Comparison of ENCODE assay signal across 20 cellular contexts in genomic region chr20:36818185-36818584, GRCh38. TPM values are rescaled to one million over a fixed set of nuclear protein-coding genes. Genes with fewer than 3 reads are reported as not detected.
DNase-seq lines count a peak whose midpoint lies in the region; ATAC-seq and TF ChIP-seq lines count a peak whose summit lies in the region.
"Had no signal": no experiment of that assay in that cellular context is flagged by ENCODE, and none has a peak within 500 bp of the region (broad histone marks: within the 10 kb centered on the region; RNA-seq: fewer than 3 reads in every experiment).

No MANE protein-coding gene starts in this region.

- peak overlapping the region; percentile 37 for H3K27ac ChIP-seq in 22Rv1
- peak overlapping the region; percentile 47; the same call in 1 of the 2 replicates for H3K27ac ChIP-seq in VCaP
- H3K27ac ChIP-seq: BLaER1 treated with 17β-estradiol and CSF1 and Interleukin-3, amounts not matched to agents 10 nM and 100 nM had no signal

- H3K9me3 Mint-ChIP-seq in brain (no peaks in the 10 kb centered on the region), memory B cell (no peaks in the 10 kb centered on the region)
- H3K9me3 Mint-ChIP-seq: CD4-positive, CD25-positive, alpha-beta regulatory T cell; CD8-positive, alpha-beta memory T cell had no signal

- H3K4me3 Mint-ChIP-seq in brain (no peak overlapping the region), memory B cell (no peak overlapping the region)
- H3K4me3 Mint-ChIP-seq: B cell; CD4-positive, CD25-positive, alpha-beta regulatory T cell; CD8-positive, alpha-beta memory T cell had no signal

- TF ChIP-seq CTCF in 22Rv1 (IDR thresholded peaks at IDR 0.05): no peak
- TF ChIP-seq CTCF in VCaP (conservative IDR thresholded peaks at IDR 0.05): no peak
- no peak for TF ChIP-seq CTCF in brain (conservative IDR thresholded peaks at IDR 0.05)

- ATAC-seq in memory B cell (ENCODE audit: low read depth): no peak
- ATAC-seq in GM21786 (IDR thresholded peaks at IDR 0.05; ENCODE audit: unreplicated experiment): no peak
- ATAC-seq: GM12878, HCT116 had no signal

- no peaks in the 10 kb centered on the region for H3K27me3 Mint-ChIP-seq in brain
- no peaks in the 10 kb centered on the region for H3K27me3 Mint-ChIP-seq in memory B cell
- H3K27me3 Mint-ChIP-seq: B cell had no signal

- H3K27ac Mint-ChIP-seq in brain (peak overlapping the region; percentile 50 to 94 (median 92)), memory B cell (peak overlapping the region; percentile 68)
- H3K27ac Mint-ChIP-seq: B cell; CD8-positive, alpha-beta memory T cell had no signal

- DNase-seq in memory B cell (ENCODE audit: low spot score in 2 of 2) (no peak), SIG-M5 treated with dmso at 0.1 percent for 504 hours (lab: John Stamatoyannopoulos, UW; ENCODE audit: unreplicated experiment) (no peak), NCI-H2171 treated with DMSO at 0.1 percent for 48 hours (lab: John Stamatoyannopoulos, UW) (no peak)
- no peak for DNase-seq in activated T-cell treated with anti-CD3 and anti-CD28 coated beads, Interleukin-2, amount 50 U/mL, for 1 hour
- DNase-seq: CD4-positive, CD25-positive, alpha-beta regulatory T cell; CD8-positive, alpha-beta memory T cell; DMS 273 treated with DMSO at 0.1 percent for 48 hours; DMS53; DND-41; EL; GOT3; H7 had no signal

- H3K4me1 Mint-ChIP-seq in brain (peaks cover 51% of the 10 kb centered on the region), memory B cell (peaks cover 4% of the 10 kb centered on the region)

- H3K36me3 Mint-ChIP-seq in brain (peaks cover 67% of the 10 kb centered on the region), memory B cell (peaks cover 23% of the 10 kb centered on the region)
- H3K36me3 Mint-ChIP-seq: CD4-positive, CD25-positive, alpha-beta regulatory T cell; CD8-positive, alpha-beta memory T cell had no signal

RNA-seq across cellular contexts. Expression of gene DSN1, which starts 44.6 kb away (rescaled TPM):
- polyA plus RNA-seq in brain (ENCODE audit: insufficient read depth, low read depth, low replicate concordance): 24.1 TPM

RNA-seq across cellular contexts. Expression of gene TLDC2, which starts 57.8 kb away (rescaled TPM):
- not detected for polyA plus RNA-seq in brain (ENCODE audit: insufficient read depth, low read depth, low replicate concordance)
